8 cellular contexts compared by ENCODE assay signal in the genomic region with DNA sequence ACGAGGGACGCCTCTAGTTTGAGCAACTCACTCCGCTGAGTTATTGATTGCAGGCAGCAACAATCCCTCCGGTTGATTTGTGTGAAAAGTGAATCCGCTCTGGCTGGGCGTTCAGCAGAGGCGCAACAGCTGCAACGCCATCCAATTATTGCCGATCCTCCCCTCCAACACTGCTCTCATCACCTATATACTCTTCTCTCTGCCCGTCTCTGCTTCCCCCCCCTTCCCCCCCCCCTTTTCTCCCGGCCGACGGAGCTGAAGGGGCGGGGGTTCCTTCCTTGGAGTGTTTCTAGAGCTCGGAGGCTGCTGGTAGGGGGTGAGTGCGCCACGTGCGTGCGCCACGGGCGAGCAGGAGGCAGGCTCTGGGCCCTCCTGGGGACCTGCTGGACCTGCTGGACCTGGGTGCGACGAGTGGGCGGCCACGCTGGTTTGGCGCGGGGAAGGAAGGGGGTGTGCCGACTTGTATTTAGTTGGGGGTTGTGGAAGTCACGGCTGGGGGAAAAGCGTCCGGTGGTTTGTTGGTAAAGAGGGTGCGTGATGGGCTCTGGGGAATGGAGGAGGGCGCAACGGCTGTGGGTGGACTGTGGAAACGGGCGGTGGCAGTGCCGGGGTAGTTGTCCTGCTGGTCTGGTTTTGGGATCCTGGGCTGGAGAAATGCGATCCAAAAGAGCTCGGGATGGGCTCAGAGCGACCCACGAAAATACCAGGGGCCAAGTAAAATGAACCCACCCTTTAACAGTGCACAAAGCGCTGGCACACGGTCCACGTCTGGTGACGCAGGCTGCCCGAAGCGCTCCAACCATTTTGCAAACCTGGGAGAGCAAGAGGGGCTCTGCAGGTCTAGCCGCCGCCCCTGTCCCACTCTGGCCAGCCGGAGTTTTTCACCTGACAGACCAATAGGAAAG. TPM values are rescaled to one million over a fixed set of nuclear protein-coding genes. Genes with fewer than 3 reads are reported as not detected.
A peak's percentile ranks its signal among the peaks of the same experiment; 100 is the strongest.
DNase-seq lines count a peak whose midpoint lies in the region; FAIRE-seq and TF ChIP-seq lines count a peak whose summit lies in the region.

No MANE protein-coding gene starts in this region.

- H3K4me3 ChIP-seq in dorsolateral prefrontal cortex (peak overlapping the region; percentile 40 to 88 (median 67)), thymus (ENCODE audit: low read length) (peak overlapping the region; percentile 43)

- no peak for FAIRE-seq in H54 (lab: Jason Lieb, UNC)

- TF ChIP-seq CTCF in GM10248 (IDR thresholded peaks at IDR 0.05; ENCODE audit: control extremely low read depth, extremely low read depth, low read depth, missing control alignments) (no peak), dorsolateral prefrontal cortex (IDR thresholded peaks at IDR 0.05 in 54 of 56, conservative IDR thresholded peaks at IDR 0.05 in 2 of 56; ENCODE audit: low read depth in 1 of 56, partially characterized antibody in 56 of 56) (peak in 1 of 56 donors; percentile 9)

- intact Hi-C loops in dorsolateral prefrontal cortex (cut with DNase I), result loop anchor here (5.0 to 10.0 kb wide), 3 partner anchors 53 to 157 kb away; no protein-coding TSS in a partner anchor

- H3K36me3 ChIP-seq in thymus (ENCODE audit: control insufficient read depth, insufficient read depth), result no peaks in the 10 kb centered on the region

- H3K27me3 ChIP-seq in dorsolateral prefrontal cortex (no peaks in the 10 kb centered on the region), thymus (ENCODE audit: control insufficient read depth, insufficient read depth) (peaks cover 1% of the 10 kb centered on the region)

- no peak for TF ChIP-seq POLR2A in H54 (IDR thresholded peaks at IDR 0.05; ENCODE audit: low read depth, low read length)

- CTCF ChIA-PET in GM10248 (lab: Yijun Ruan, JAX), result interaction anchor here (0.8 to 1.8 kb wide), 4 partner anchors 160 to 392 kb away, joined by 3 to 8 read pairs (median 4); no protein-coding TSS in a partner anchor

- peak overlapping the region in 58 of 59 donors; percentile 31 to 99 (median 96) for H3K27ac ChIP-seq in dorsolateral prefrontal cortex
- no peak overlapping the region for H3K27ac ChIP-seq in thymus (ENCODE audit: low read depth)

- WGBS in thymus, result under 1% methylated on average over 50 of the region's 50 CpGs

- POLR2A ChIA-PET in GM10248 (lab: Yijun Ruan, JAX), result interaction anchor here (0.5 to 0.7 kb wide), 4 partner anchors 184 to 1537 kb away, joined by 3 to 7 read pairs (median 4); no protein-coding TSS in a partner anchor

- DNase-seq in GM10248 (ENCODE audit: extremely low spot score) (peak; percentile 49), H54 (ENCODE audit: insufficient read length, low spot score) (peak; percentile 9), NOMO-1 treated with dmso at 0.1 percent for 144 hours (lab: John Stamatoyannopoulos, UW; ENCODE audit: unreplicated experiment) (peak; percentile 70), dorsolateral prefrontal cortex (peak; percentile 23 to 77 (median 66)), medulla oblongata (ENCODE audit: extremely low spot score) (peak; percentile 66), OCI-M2 (lab: John Stamatoyannopoulos, UW; ENCODE audit: unreplicated experiment) (no peak), NCI-H526 treated with DMSO at 0.1 percent for 48 hours (lab: John Stamatoyannopoulos, UW) (no peak)

- peaks cover 1% of the 10 kb centered on the region for H3K4me1 ChIP-seq in thymus (ENCODE audit: control insufficient read depth, insufficient read depth, low read length)

- H3K9me3 ChIP-seq in thymus (ENCODE audit: control insufficient read depth), result no peaks in the 10 kb centered on the region

RNA-seq across cellular contexts. Expression of a gene that starts 6.4 kb away (rescaled TPM):
- total RNA-seq in dorsolateral prefrontal cortex, result 100 to 1,000 TPM; 147 to 673 (median 441) TPM
- 8.0 TPM for polyA plus RNA-seq in thymus

Comparison
In these comparisons a context has a peak if more than half of its experiments do, and no peak if none do; other contexts are left out.
1. DNase-seq: peak in GM10248 (single experiment), H54 (single experiment), NOMO-1 treated with dmso at 0.1 percent for 144 hours (single experiment), dorsolateral prefrontal cortex (10 of 10) and medulla oblongata (single experiment); none in OCI-M2 (single experiment) and NCI-H526 treated with DMSO at 0.1 percent for 48 hours (single experiment).